In genomic region chr7:12727455-12728191, GRCh38 we compare ENCODE assay signal across 22 cellular contexts. TPM values are rescaled to one million over a fixed set of nuclear protein-coding genes. Genes with fewer than 3 reads are reported as not detected.
A peak's percentile ranks its signal among the peaks of the same experiment; 100 is the strongest.
DNase-seq lines count a peak whose midpoint lies in the region; ATAC-seq and TF ChIP-seq lines count a peak whose summit lies in the region.
"Had no signal": no experiment of that assay in that cellular context is flagged by ENCODE, and none has a peak within 500 bp of the region (broad histone marks: within the 10 kb centered on the region; RNA-seq: fewer than 3 reads in every experiment).

No MANE protein-coding gene starts in this region.

- CTCF ChIA-PET in A673 (lab: Charles Lee) (interaction anchor here (2.3 kb wide), 1 partner anchor 41 kb away, joined by 8 read pairs; the partner anchor contains the start of gene ARL4A), PC-3 (lab: Charles Lee) (no interaction called here)

- H3K27me3 ChIP-seq in A673 (replicated peaks; ENCODE audit: insufficient read depth, low read depth, low read length, poor library complexity) = no peaks in the 10 kb centered on the region
- H3K27me3 ChIP-seq in PC-3 (ENCODE audit: low read length) = no peaks in the 10 kb centered on the region
- H3K27me3 ChIP-seq: adrenal gland; BLaER1 treated with 17β-estradiol and CSF1 and Interleukin-3, amounts not matched to agents 10 nM and 100 nM had no signal

- no peak for DNase-seq in A673 (ENCODE audit: low spot score)
- no peak for DNase-seq in SK-N-MC (ENCODE audit: low read depth, low spot score)
- peak; percentile 49 for DNase-seq in fibroblast of the aortic adventitia (ENCODE audit: low read depth)
- no peak for DNase-seq in nephron progenitor cell
- DNase-seq in activated gamma-delta T cell (lab: John Stamatoyannopoulos, UW) = no peak
- DNase-seq in type B pancreatic cell (ENCODE audit: extremely low spot score, unreplicated experiment) = no peak
- DNase-seq in PC-3 = no peak
- DNase-seq: activated CD4-positive, alpha-beta T cell treated with anti-CD3 and anti-CD28 coated beads, Interleukin-2, amount 10 ng/mL, durations not matched to agents 24 days and 14 days; activated effector memory CD4-positive, alpha-beta T cell treated with anti-CD3 and anti-CD28 coated beads, Interleukin-2, amount 50 U/mL, for 16 hours; adrenal gland; central memory CD4-positive, alpha-beta T cell; GF-D8; glutamatergic neuron; NCI-H2081; NCI-H510A; stimulated activated CD4-positive, alpha-beta T cell treated with anti-CD3 and anti-CD28 coated beads, Interleukin-2, amount 100 ng/mL, for 48 hours; trophoblast cell had no signal

- H3K27ac ChIP-seq in A673 (ENCODE audit: low read depth, low read length, poor library complexity, severe bottlenecking) (peak overlapping the region; percentile 58), SK-N-MC (peak overlapping the region; percentile 87), PC-3 (ENCODE audit: low read length) (no peak overlapping the region)
- H3K27ac ChIP-seq: adrenal gland; BLaER1 treated with 17β-estradiol and CSF1 and Interleukin-3, amounts not matched to agents 10 nM and 100 nM had no signal

- H3K36me3 ChIP-seq in A673 (ENCODE audit: insufficient read depth, low read length, poor library complexity, severe bottlenecking) (no peaks in the 10 kb centered on the region), SK-N-MC (ENCODE audit: insufficient read depth, low read length) (no peaks in the 10 kb centered on the region), PC-3 (ENCODE audit: low read depth, low read length) (no peaks in the 10 kb centered on the region)
- H3K36me3 ChIP-seq: adrenal gland; BLaER1 treated with 17β-estradiol and CSF1 and Interleukin-3, amounts not matched to agents 10 nM and 100 nM had no signal

- H2AFZ ChIP-seq in PC-3 (ENCODE audit: low read length) = no peak overlapping the region

- TF ChIP-seq CTCF in A673 (conservative IDR thresholded peaks at IDR 0.05; ENCODE audit: low read depth, low read length) (no peak), fibroblast of the aortic adventitia (IDR thresholded peaks at IDR 0.05; ENCODE audit: insufficient read depth, low read length) (no peak), nephron progenitor cell (IDR thresholded peaks at IDR 0.05) (no peak), type B pancreatic cell (conservative IDR thresholded peaks at IDR 0.05) (no peak), PC-3 (conservative IDR thresholded peaks at IDR 0.05; ENCODE audit: low read depth, low read length) (no peak)

- no peaks in the 10 kb centered on the region for H3F3A ChIP-seq in PC-3 (ENCODE audit: low read length, unreplicated experiment)

- BruUV-seq in A673 (replicated peaks; lab: Mats Ljungman, UMichigan) = no TSS peak
- no TSS peak for BruUV-seq in PC-3 (replicated peaks; lab: Mats Ljungman, UMichigan)

- ATAC-seq in HG03342 (IDR thresholded peaks at IDR 0.05; ENCODE audit: unreplicated experiment) (no peak), PC-3 (no peak)
- ATAC-seq: esophagus mucosa had no signal

- no peak overlapping the region for H3K4me2 ChIP-seq in PC-3 (ENCODE audit: low read length)

- peak overlapping the region; percentile 10 for H3K27ac Mint-ChIP-seq in nephron progenitor cell
- H3K27ac Mint-ChIP-seq in type B pancreatic cell = no peak overlapping the region
- H3K27ac Mint-ChIP-seq: activated CD4-positive, alpha-beta T cell treated with anti-CD3 and anti-CD28 coated beads, Interleukin-2, amount 10 ng/mL, durations not matched to agents 24 days and 14 days; stimulated activated naive CD8-positive, alpha-beta T cell treated with anti-CD3 and anti-CD28 coated beads, Interleukin-15, Interleukin-2, amounts not matched to agents 100 ng/mL and 50 ng/mL, for 24 hours had no signal

- H3K27me3 Mint-ChIP-seq in nephron progenitor cell (ENCODE audit: low read depth, poor library complexity) (peaks cover 3% of the 10 kb centered on the region), type B pancreatic cell (no peaks in the 10 kb centered on the region)
- H3K27me3 Mint-ChIP-seq: activated CD4-positive, alpha-beta T cell treated with anti-CD3 and anti-CD28 coated beads, Interleukin-2, amount 10 ng/mL, durations not matched to agents 24 days and 14 days had no signal

- H3K4me3 ChIP-seq in A673 (ENCODE audit: low read depth, low read length, poor library complexity, severe bottlenecking) (no peak overlapping the region), SK-N-MC (peak overlapping the region; percentile 51), fibroblast of the aortic adventitia (ENCODE audit: low read depth, low read length) (no peak overlapping the region), PC-3 (ENCODE audit: low read length) (no peak overlapping the region)
- H3K4me3 ChIP-seq: adrenal gland; BLaER1 treated with 17β-estradiol and CSF1 and Interleukin-3, amounts not matched to agents 10 nM and 100 nM; skin epidermis had no signal

- intact Hi-C loops in A673 (cut with micrococcal nuclease; ENCODE audit: unreplicated experiment) = loop anchor here (5.0 kb wide), 1 partner anchor 40 kb away; the partner anchor contains the start of gene ARL4A
- intact Hi-C loops in PC-3 (cut with micrococcal nuclease) = no loop called here

- H3K36me3 Mint-ChIP-seq in nephron progenitor cell (ENCODE audit: low read depth) = no peaks in the 10 kb centered on the region
- H3K36me3 Mint-ChIP-seq in type B pancreatic cell = no peaks in the 10 kb centered on the region

- H3K9me3 Mint-ChIP-seq in nephron progenitor cell (no peaks in the 10 kb centered on the region), type B pancreatic cell (no peaks in the 10 kb centered on the region)
- H3K9me3 Mint-ChIP-seq: activated CD4-positive, alpha-beta T cell treated with anti-CD3 and anti-CD28 coated beads, Interleukin-2, amount 10 ng/mL, durations not matched to agents 24 days and 14 days; stimulated activated naive CD8-positive, alpha-beta T cell treated with anti-CD3 and anti-CD28 coated beads, Interleukin-15, Interleukin-2, amounts not matched to agents 100 ng/mL and 50 ng/mL, for 24 hours had no signal

- H3K9me2 ChIP-seq in PC-3 (replicated peaks; ENCODE audit: low read length) = no peaks in the 10 kb centered on the region

- no peak overlapping the region for H3K4me3 Mint-ChIP-seq in nephron progenitor cell
- H3K4me3 Mint-ChIP-seq in type B pancreatic cell = no peak overlapping the region
- H3K4me3 Mint-ChIP-seq: activated CD4-positive, alpha-beta T cell treated with anti-CD3 and anti-CD28 coated beads, Interleukin-2, amount 10 ng/mL, durations not matched to agents 24 days and 14 days; stimulated activated naive CD8-positive, alpha-beta T cell treated with anti-CD3 and anti-CD28 coated beads, Interleukin-15, Interleukin-2, amounts not matched to agents 100 ng/mL and 50 ng/mL, for 24 hours had no signal

- no peaks in the 10 kb centered on the region for H3K79me2 ChIP-seq in PC-3 (ENCODE audit: low read length)

- H3K9me3 ChIP-seq in A673 (ENCODE audit: low read depth, low read length, poor library complexity, severe bottlenecking) = no peaks in the 10 kb centered on the region
- H3K9me3 ChIP-seq in SK-N-MC (ENCODE audit: low read depth, low read length) = no peaks in the 10 kb centered on the region
- no peaks in the 10 kb centered on the region for H3K9me3 ChIP-seq in PC-3 (ENCODE audit: low read length)
- H3K9me3 ChIP-seq: adrenal gland; BLaER1 treated with 17β-estradiol and CSF1 and Interleukin-3, amounts not matched to agents 10 nM and 100 nM had no signal

- H3K4me1 ChIP-seq in A673 (ENCODE audit: insufficient read depth, low read length, poor library complexity, severe bottlenecking) (peaks cover 49% of the 10 kb centered on the region), PC-3 (ENCODE audit: insufficient read depth, low read length) (peaks cover 11% of the 10 kb centered on the region)

- H3K9ac ChIP-seq in SK-N-MC (ENCODE audit: insufficient read length) (peak overlapping the region; percentile 57), PC-3 (ENCODE audit: low read length) (no peak overlapping the region)
- H3K9ac ChIP-seq: BLaER1 treated with 17β-estradiol and CSF1 and Interleukin-3, amounts not matched to agents 10 nM and 100 nM had no signal

- POLR2A ChIA-PET in A673 (lab: Charles Lee; ENCODE audit: low non-redundant PET) (interaction anchor here (0.7 kb wide), 2 partner anchors 8 to 140 kb away, joined by 3 to 5 read pairs; no protein-coding TSS in a partner anchor), PC-3 (lab: Charles Lee; ENCODE audit: unreplicated experiment) (no interaction called here)

- H3K4me1 Mint-ChIP-seq in nephron progenitor cell (peaks cover 11% of the 10 kb centered on the region), type B pancreatic cell (ENCODE audit: unreplicated experiment) (peaks cover 13% of the 10 kb centered on the region)

- H4K20me1 ChIP-seq in PC-3 (ENCODE audit: low read length) = no peaks in the 10 kb centered on the region
- H4K20me1 ChIP-seq: BLaER1 treated with 17β-estradiol and CSF1 and Interleukin-3, amounts not matched to agents 10 nM and 100 nM had no signal

RNA-seq across cellular contexts. Expression of gene ARL4A, which starts 40.2 kb away (rescaled TPM):
- 15.9 and 18.3 TPM in 2 replicates for total RNA-seq in A673 (2021)
- total RNA-seq in fibroblast of the aortic adventitia (ENCODE audit: low replicate concordance) = 13.2 and 25.8 TPM in 2 replicates
- 25.0 and 25.5 TPM in 2 replicates for total RNA-seq in type B pancreatic cell (ENCODE audit: low replicate concordance)
- 23.7 and 25.1 TPM in 2 replicates for total RNA-seq in PC-3 (2014; rRNA removed)
